In genomic region chr4:149409186-149410056, GRCh38 we compare ENCODE assay signal across 11 cellular contexts.
DNase-seq lines count a peak whose midpoint lies in the region; ATAC-seq and TF ChIP-seq lines count a peak whose summit lies in the region.
"Had no signal": no experiment of that assay in that cellular context is flagged by ENCODE, and none has a peak within 500 bp of the region (broad histone marks: within the 10 kb centered on the region; RNA-seq: fewer than 3 reads in every experiment).

No MANE protein-coding gene starts in this region.

- no peaks in the 10 kb centered on the region for H3K27me3 Mint-ChIP-seq in activated T-helper 1 cell treated with anti-CD3 and anti-CD28 coated beads, Interleukin-12 subunit alpha, Interleukin-12 subunit beta, Interleukin-2, Interleukin-4 antibody, amounts not matched to agents 30 ng/mL and 10 ng/mL and 1 ng/mL, durations not matched to agents 14 hours and 24 hours and 36 hours (ENCODE audit: insufficient read depth)
- H3K27me3 Mint-ChIP-seq: progenitor cell of endocrine pancreas; stimulated activated naive B cell treated with anti-CD40 and anti-IgM and Interleukin-4, amounts not matched to agents 10 μg/mL and 1 μg/mL and 100 μg/mL, for 72 hours had no signal

- ATAC-seq in mucosa of descending colon = no peak
- ATAC-seq: stimulated activated naive B cell treated with anti-CD40 and anti-IgM and Interleukin-4, amounts not matched to agents 10 μg/mL and 1 μg/mL and 100 μg/mL, for 72 hours had no signal

- TF ChIP-seq CTCF in cardiac fibroblast (IDR thresholded peaks at IDR 0.05; ENCODE audit: low read depth, low read length) = no peak
- TF ChIP-seq CTCF in mucosa of descending colon (IDR thresholded peaks at IDR 0.05) = no peak

- no peaks in the 10 kb centered on the region for H3K4me1 Mint-ChIP-seq in activated T-helper 1 cell treated with anti-CD3 and anti-CD28 coated beads, Interleukin-12 subunit alpha, Interleukin-12 subunit beta, Interleukin-2, Interleukin-4 antibody, amounts not matched to agents 30 ng/mL and 10 ng/mL and 1 ng/mL, durations not matched to agents 14 hours and 24 hours and 36 hours (ENCODE audit: low read depth)
- H3K4me1 Mint-ChIP-seq: activated naive CD4-positive, alpha-beta T cell treated with anti-CD3 and anti-CD28 coated beads, Interleukin-2, amount 50 U/mL, for 24 hours; stimulated activated naive B cell treated with anti-CD40 and anti-IgM and Interleukin-4, amounts not matched to agents 10 μg/mL and 1 μg/mL and 100 μg/mL, for 72 hours had no signal

- H3K36me3 ChIP-seq in mucosa of descending colon (ENCODE audit: low read depth) = no peaks in the 10 kb centered on the region

- peak; percentile 82 for DNase-seq in ACHN
- peak; percentile 88 to 94 for DNase-seq in cardiac fibroblast (ENCODE audit: low read depth in 2 of 2)
- peak; percentile 91 for DNase-seq in kidney tubule cell (ENCODE audit: low spot score)
- no peak for DNase-seq in NCI-H510A (lab: John Stamatoyannopoulos, UW)
- DNase-seq in NCI-H2196 (lab: John Stamatoyannopoulos, UW; ENCODE audit: unreplicated experiment) = no peak
- no peak for DNase-seq in mucosa of descending colon
- no peak for DNase-seq in activated T-helper 1 cell treated with anti-CD3 and anti-CD28 coated beads, Interleukin-12 subunit alpha, Interleukin-12 subunit beta, Interleukin-2, Interleukin-4 antibody, amounts not matched to agents 30 ng/mL and 10 ng/mL and 1 ng/mL, durations not matched to agents 14 hours and 24 hours and 36 hours (ENCODE audit: low spot score)
- DNase-seq: stimulated activated naive B cell treated with anti-CD40 and anti-IgM and Interleukin-4, amounts not matched to agents 10 μg/mL and 1 μg/mL and 100 μg/mL, for 72 hours had no signal

- no peaks in the 10 kb centered on the region for H3K9me3 ChIP-seq in mucosa of descending colon

- peaks cover 8% of the 10 kb centered on the region for H3K9me3 Mint-ChIP-seq in activated T-helper 1 cell treated with anti-CD3 and anti-CD28 coated beads, Interleukin-12 subunit alpha, Interleukin-12 subunit beta, Interleukin-2, Interleukin-4 antibody, amounts not matched to agents 30 ng/mL and 10 ng/mL and 1 ng/mL, durations not matched to agents 14 hours and 24 hours and 36 hours
- H3K9me3 Mint-ChIP-seq: activated naive CD4-positive, alpha-beta T cell treated with anti-CD3 and anti-CD28 coated beads, Interleukin-2, amount 50 U/mL, for 24 hours had no signal

- no peak overlapping the region for H3K4me3 Mint-ChIP-seq in activated T-helper 1 cell treated with anti-CD3 and anti-CD28 coated beads, Interleukin-12 subunit alpha, Interleukin-12 subunit beta, Interleukin-2, Interleukin-4 antibody, amounts not matched to agents 30 ng/mL and 10 ng/mL and 1 ng/mL, durations not matched to agents 14 hours and 24 hours and 36 hours
- H3K4me3 Mint-ChIP-seq: activated naive CD4-positive, alpha-beta T cell treated with anti-CD3 and anti-CD28 coated beads, Interleukin-2, amount 50 U/mL, for 24 hours; stimulated activated naive B cell treated with anti-CD40 and anti-IgM and Interleukin-4, amounts not matched to agents 10 μg/mL and 1 μg/mL and 100 μg/mL, for 72 hours had no signal

- H3K4me1 ChIP-seq in mucosa of descending colon (ENCODE audit: low read depth) = no peaks in the 10 kb centered on the region

- H3K36me3 Mint-ChIP-seq in activated T-helper 1 cell treated with anti-CD3 and anti-CD28 coated beads, Interleukin-12 subunit alpha, Interleukin-12 subunit beta, Interleukin-2, Interleukin-4 antibody, amounts not matched to agents 30 ng/mL and 10 ng/mL and 1 ng/mL, durations not matched to agents 14 hours and 24 hours and 36 hours (ENCODE audit: low read depth) = no peaks in the 10 kb centered on the region
- H3K36me3 Mint-ChIP-seq: activated naive CD4-positive, alpha-beta T cell treated with anti-CD3 and anti-CD28 coated beads, Interleukin-2, amount 50 U/mL, for 24 hours; stimulated activated naive B cell treated with anti-CD40 and anti-IgM and Interleukin-4, amounts not matched to agents 10 μg/mL and 1 μg/mL and 100 μg/mL, for 72 hours had no signal

- H3K4me3 ChIP-seq in cardiac fibroblast (replicated peaks in 1 of 2; ENCODE audit: low read depth in 2 of 2, low read length in 2 of 2) (no peak overlapping the region), mucosa of descending colon (no peak overlapping the region)

- no peak overlapping the region for H3K27ac Mint-ChIP-seq in activated T-helper 1 cell treated with anti-CD3 and anti-CD28 coated beads, Interleukin-12 subunit alpha, Interleukin-12 subunit beta, Interleukin-2, Interleukin-4 antibody, amounts not matched to agents 30 ng/mL and 10 ng/mL and 1 ng/mL, durations not matched to agents 14 hours and 24 hours and 36 hours
- H3K27ac Mint-ChIP-seq: activated naive CD4-positive, alpha-beta T cell treated with anti-CD3 and anti-CD28 coated beads, Interleukin-2, amount 50 U/mL, for 24 hours; progenitor cell of endocrine pancreas; stimulated activated naive B cell treated with anti-CD40 and anti-IgM and Interleukin-4, amounts not matched to agents 10 μg/mL and 1 μg/mL and 100 μg/mL, for 72 hours had no signal

- TF ChIP-seq EP300 in Ishikawa (IDR thresholded peaks at IDR 0.05; ENCODE audit: borderline replicate concordance) = no peak

- in situ Hi-C loops in ACHN (cut with HindIII; ENCODE audit: low pct_ligation_motif_present, low pct_unique_long_range_greater_than_20kb, low sequenced_read_pairs) = no loop called here

- no peak for TF ChIP-seq RAD21 in Ishikawa (IDR thresholded peaks at IDR 0.05; ENCODE audit: low read depth)

- intact Hi-C loops in mucosa of descending colon (cut with DNase I, micrococcal nuclease) = no loop called here
- intact Hi-C loops in activated T-helper 1 cell treated with anti-CD3 and anti-CD28 coated beads, Interleukin-12 subunit alpha, Interleukin-12 subunit beta, Interleukin-2, Interleukin-4 antibody, amounts not matched to agents 30 ng/mL and 10 ng/mL and 1 ng/mL, durations not matched to agents 14 hours and 24 hours and 36 hours (cut with micrococcal nuclease) = no loop called here

TF ChIP-seq in Ishikawa, 13 proteins besides CTCF, POLR2A, EP300 and RAD21:
- TF ChIP-seq USF1 (IDR thresholded peaks at IDR 0.05) = no peak
- no peak for TF ChIP-seq EGR1 (IDR thresholded peaks at IDR 0.05)
- 0 out of 2 replicates have a peak, but pooled peaks have one; percentile 17 for TF ChIP-seq YY1 (IDR thresholded peaks at IDR 0.05; ENCODE audit: low read depth)
- TF ChIP-seq MAX (IDR thresholded peaks at IDR 0.05) = peak; percentile 20; the same call in 1 of the 2 replicates
- TF ChIP-seq REST (IDR thresholded peaks at IDR 0.05; ENCODE audit: low read depth) = no peak
- TF ChIP-seq TEAD4 (IDR thresholded peaks at IDR 0.05) = peak; percentile 41
- no peak for TF ChIP-seq FOXM1 (IDR thresholded peaks at IDR 0.05; ENCODE audit: borderline replicate concordance, low read depth)
- TF ChIP-seq CREB1 (IDR thresholded peaks at IDR 0.05; ENCODE audit: low read depth) = no peak
- TF ChIP-seq ZBTB7A (IDR thresholded peaks at IDR 0.05; ENCODE audit: low read depth) = no peak
- TF ChIP-seq TAF1 (IDR thresholded peaks at IDR 0.05; ENCODE audit: low read depth) = no peak
- peak; percentile 59 for TF ChIP-seq NFIC (IDR thresholded peaks at IDR 0.05)
- TF ChIP-seq TCF12 (IDR thresholded peaks at IDR 0.05; ENCODE audit: low read depth) = no peak
- no peak for TF ChIP-seq CEBPB (IDR thresholded peaks at IDR 0.05)

Comparison
In these comparisons a context has a peak if more than half of its experiments do, and no peak if none do; other contexts are left out.
1. DNase-seq: peak in ACHN (single experiment), cardiac fibroblast (2 of 2) and kidney tubule cell (single experiment); none in NCI-H510A (single experiment), NCI-H2196 (single experiment), mucosa of descending colon (0 of 3) and activated T-helper 1 cell treated with anti-CD3 and anti-CD28 coated beads, Interleukin-12 subunit alpha, Interleukin-12 subunit beta, Interleukin-2, Interleukin-4 antibody, amounts not matched to agents 30 ng/mL and 10 ng/mL and 1 ng/mL, durations not matched to agents 14 hours and 24 hours and 36 hours (single experiment).